In genomic region chr19:32674959-32675719, GRCh38 we compare ENCODE assay signal across 8 cellular contexts. TPM values are rescaled to one million over a fixed set of nuclear protein-coding genes. Genes with fewer than 3 reads are reported as not detected.
DNase-seq lines count a peak whose midpoint lies in the region; ATAC-seq and TF ChIP-seq lines count a peak whose summit lies in the region.

Gene ANKRD27, minus strand, starts transcription at chr19:32675180. Its CDS starts 16,165 bp downstream, at chr19:32659015.

- under 1% methylated on average over 55 of the region's 71 CpGs for WGBS in prostate gland
- WGBS in urinary bladder = under 1% methylated on average over 71 of the region's 71 CpGs

- TF ChIP-seq CTCF in GM13977 (IDR thresholded peaks at IDR 0.05; ENCODE audit: extremely low read depth, insufficient read depth, missing control alignments) = no peak
- no peak for TF ChIP-seq CTCF in left ventricle myocardium inferior (IDR thresholded peaks at IDR 0.05; ENCODE audit: borderline replicate concordance)
- TF ChIP-seq CTCF in prostate gland (IDR thresholded peaks at IDR 0.05) = no peak

- H3K27ac ChIP-seq in left ventricle myocardium inferior (replicated peaks) (peak within 1 kb of the TSS; percentile 93), prostate gland (peak within 1 kb of the TSS; percentile 85 to 87), urinary bladder (ENCODE audit: low read depth) (peak within 1 kb of the TSS; percentile 83)

- peaks cover 40% of the 10 kb centered on the region for H3K27me3 Mint-ChIP-seq in T-helper 1 cell treated with Interleukin-12 subunit alpha and Interleukin-12 subunit beta and Interleukin-4 antibody, amounts not matched to agents 30 μg/mL and 1 μg/mL, for 36 hours (ENCODE audit: low read depth)

- in situ Hi-C loops in GM13977 (cut with MboI; ENCODE audit: low pct_unique_long_range_greater_than_20kb, low sequenced_read_pairs, unreplicated experiment) = no loop called here

- peaks cover 2% of the 10 kb centered on the region for H3K36me3 Mint-ChIP-seq in T-helper 1 cell treated with Interleukin-12 subunit alpha and Interleukin-12 subunit beta and Interleukin-4 antibody, amounts not matched to agents 30 μg/mL and 1 μg/mL, for 36 hours (ENCODE audit: low read depth)

- no peaks in the 10 kb centered on the region for H3K9me3 ChIP-seq in left ventricle myocardium inferior (replicated peaks)
- no peaks in the 10 kb centered on the region for H3K9me3 ChIP-seq in prostate gland

- H3K4me3 Mint-ChIP-seq in T-helper 1 cell treated with Interleukin-12 subunit alpha and Interleukin-12 subunit beta and Interleukin-4 antibody, amounts not matched to agents 30 μg/mL and 1 μg/mL, for 36 hours = peak within 1 kb of the TSS; percentile 96

- intact Hi-C loops in left ventricle myocardium inferior (cut with micrococcal nuclease) = no loop called here
- intact Hi-C loops in prostate gland (cut with DNase I) = loop anchor here (10.0 kb wide), 2 partner anchors 270 to 330 kb away; partner anchors contain the start of genes DPY19L3 and ZNF507

- peak; percentile 96 for ATAC-seq in HG02884 (IDR thresholded peaks at IDR 0.05; ENCODE audit: unreplicated experiment)

- H3K27me3 ChIP-seq in left ventricle myocardium inferior (ENCODE audit: low read depth) (peaks cover 32% of the 10 kb centered on the region), prostate gland (replicated peaks; ENCODE audit: insufficient read depth) (no peaks in the 10 kb centered on the region)

- DNase-seq in GM13977 (ENCODE audit: low spot score) (peak; percentile 100), NCI-H1694 (lab: John Stamatoyannopoulos, UW) (peak; percentile 99), amygdala (lab: John Stamatoyannopoulos, UW) (peak; percentile 59 to 99 (median 96)), left ventricle myocardium inferior (peak; percentile 98), prostate gland (ENCODE audit: low spot score) (peak; percentile 98)

- peaks cover 19% of the 10 kb centered on the region for H3K4me1 Mint-ChIP-seq in T-helper 1 cell treated with Interleukin-12 subunit alpha and Interleukin-12 subunit beta and Interleukin-4 antibody, amounts not matched to agents 30 μg/mL and 1 μg/mL, for 36 hours (ENCODE audit: low read depth)

- H3K4me1 ChIP-seq in left ventricle myocardium inferior (peaks cover 73% of the 10 kb centered on the region), prostate gland (replicated peaks) (peaks cover 3% of the 10 kb centered on the region), urinary bladder (ENCODE audit: insufficient read depth) (no peaks in the 10 kb centered on the region)

- no peaks in the 10 kb centered on the region for H3K9me3 Mint-ChIP-seq in T-helper 1 cell treated with Interleukin-12 subunit alpha and Interleukin-12 subunit beta and Interleukin-4 antibody, amounts not matched to agents 30 μg/mL and 1 μg/mL, for 36 hours

- H3K4me3 ChIP-seq in left ventricle myocardium inferior (peak within 1 kb of the TSS; percentile 94), prostate gland (peak within 1 kb of the TSS; percentile 89 to 94), urinary bladder (ENCODE audit: low read depth, low read length) (peak within 1 kb of the TSS; percentile 81)

- H3K36me3 ChIP-seq in left ventricle myocardium inferior (peaks cover 4% of the 10 kb centered on the region), prostate gland (no peaks in the 10 kb centered on the region), urinary bladder (ENCODE audit: insufficient read depth) (no peaks in the 10 kb centered on the region)

- TF ChIP-seq POLR2A in prostate gland (IDR thresholded peaks at IDR 0.05) = peak; percentile 38

- H3K27ac Mint-ChIP-seq in T-helper 1 cell treated with Interleukin-12 subunit alpha and Interleukin-12 subunit beta and Interleukin-4 antibody, amounts not matched to agents 30 μg/mL and 1 μg/mL, for 36 hours = peak within 1 kb of the TSS; percentile 79

RNA-seq across cellular contexts. Expression of gene ANKRD27, which starts in this region (rescaled TPM):
- total RNA-seq in left ventricle myocardium inferior (18.0 TPM), prostate gland (10 to 100 TPM; 25.7 to 51.4 TPM), urinary bladder (33.6 TPM)
- 32.6 TPM for polyA plus RNA-seq in urinary bladder

Comparison
In these comparisons a context has a peak if more than half of its experiments do, and no peak if none do; other contexts are left out.
1. Peak in every context shown above with its lines: DNase-seq, ATAC-seq, H3K4me3 ChIP-seq and H3K27ac ChIP-seq.